In genomic region chr1:235131961-235132360, GRCh38 we compare ENCODE assay signal across 28 cellular contexts. TPM values are rescaled to one million over a fixed set of nuclear protein-coding genes. Genes with fewer than 3 reads are reported as not detected.
DNase-seq lines count a peak whose midpoint lies in the region; ATAC-seq and TF ChIP-seq lines count a peak whose summit lies in the region.
"Had no signal": no experiment of that assay in that cellular context is flagged by ENCODE, and none has a peak within 500 bp of the region (broad histone marks: within the 10 kb centered on the region; RNA-seq: fewer than 3 reads in every experiment).

No MANE protein-coding gene starts in this region.

- H3K27me3 Mint-ChIP-seq in activated naive CD8-positive, alpha-beta T cell, result no peaks in the 10 kb centered on the region
- H3K27me3 Mint-ChIP-seq in activated naive CD8-positive, alpha-beta T cell treated with anti-CD3 and anti-CD28 coated beads for 36 hours, result no peaks in the 10 kb centered on the region
- peaks cover 10% of the 10 kb centered on the region for H3K27me3 Mint-ChIP-seq in brain
- H3K27me3 Mint-ChIP-seq: activated naive CD4-positive, alpha-beta T cell treated with anti-CD3 and anti-CD28 coated beads, Interleukin-2, amount 50 U/mL, for 24 hours; dendritic cell treated with granulocyte-macrophage colony-stimulating factor and Interleukin-4, amounts not matched to agents 40 ng/mL and 50 ng/mL, for 4 days had no signal

- DNase-seq in activated naive CD8-positive, alpha-beta T cell treated with anti-CD3 and anti-CD28 coated beads for 36 hours, result no peak
- peak; percentile 33 for DNase-seq in NB4 (ENCODE audit: low read depth)
- no peak for DNase-seq in trophoblast cell
- no peak for DNase-seq in SIG-M5 (lab: John Stamatoyannopoulos, UW)
- DNase-seq: activated T-cell treated with anti-CD3 and anti-CD28 coated beads, Interleukin-2, amount 50 U/mL, for 1 hour; Calu3; central memory CD4-positive, alpha-beta T cell; hippocampal formation; left colon; mammary epithelial cell; NCI-H1092; NCI-H1694 treated with DMSO at 0.1 percent for 48 hours; NCI-H2171; NCI-H524; Right ventricle myocardium superior; stimulated activated CD4-positive, alpha-beta T cell treated with anti-CD3 and anti-CD28 coated beads, Interleukin-2, amount 100 ng/mL, for 48 hours; upper lobe of left lung; WERI-Rb-1 had no signal

- H2AK5ac ChIP-seq in trophoblast cell (ENCODE audit: low read length), result no peak overlapping the region

- no peak overlapping the region for H3K4me3 Mint-ChIP-seq in activated naive CD8-positive, alpha-beta T cell
- H3K4me3 Mint-ChIP-seq in activated naive CD8-positive, alpha-beta T cell treated with anti-CD3 and anti-CD28 coated beads for 36 hours, result no peak overlapping the region
- H3K4me3 Mint-ChIP-seq in brain, result no peak overlapping the region
- H3K4me3 Mint-ChIP-seq: activated naive CD4-positive, alpha-beta T cell treated with anti-CD3 and anti-CD28 coated beads, Interleukin-2, amount 50 U/mL, for 24 hours; dendritic cell treated with granulocyte-macrophage colony-stimulating factor and Interleukin-4, amounts not matched to agents 40 ng/mL and 50 ng/mL, for 4 days; neural progenitor cell had no signal

- no peaks in the 10 kb centered on the region for H3K9me3 Mint-ChIP-seq in activated naive CD8-positive, alpha-beta T cell (ENCODE audit: low read depth)
- no peaks in the 10 kb centered on the region for H3K9me3 Mint-ChIP-seq in activated naive CD8-positive, alpha-beta T cell treated with anti-CD3 and anti-CD28 coated beads for 36 hours
- peaks cover 0 to 4% (median 0%) of the 10 kb centered on the region in 5 experiments for H3K9me3 Mint-ChIP-seq in brain
- H3K9me3 Mint-ChIP-seq: activated naive CD4-positive, alpha-beta T cell treated with anti-CD3 and anti-CD28 coated beads, Interleukin-2, amount 50 U/mL, for 24 hours; dendritic cell treated with granulocyte-macrophage colony-stimulating factor and Interleukin-4, amounts not matched to agents 40 ng/mL and 50 ng/mL, for 4 days; neural progenitor cell had no signal

- no peak overlapping the region for H3K4me2 ChIP-seq in trophoblast cell (ENCODE audit: low read length)
- H3K4me2 ChIP-seq: BLaER1 treated with 17β-estradiol and CSF1 and Interleukin-3, amounts not matched to agents 10 nM and 100 nM; neural progenitor cell had no signal

- TF ChIP-seq POLR2A in NB4 (IDR thresholded peaks at IDR 0.05; ENCODE audit: extremely low read depth, insufficient read length), result no peak

- H3K79me2 ChIP-seq in trophoblast cell (ENCODE audit: control insufficient read depth, insufficient read depth, low read length, poor library complexity), result peaks cover 12% of the 10 kb centered on the region

- no peak overlapping the region for H2BK120ac ChIP-seq in trophoblast cell (ENCODE audit: insufficient read depth, low read length, poor library complexity)

- no peak overlapping the region for H3K27ac ChIP-seq in trophoblast cell (ENCODE audit: low read depth, low read length)
- H3K27ac ChIP-seq: BLaER1 treated with 17β-estradiol and CSF1 and Interleukin-3, amounts not matched to agents 10 nM and 100 nM; gastroesophageal sphincter; neural progenitor cell; parathyroid adenoma; right atrium auricular region; upper lobe of left lung; WERI-Rb-1 had no signal

- H3K9ac ChIP-seq in trophoblast cell (ENCODE audit: low read length), result no peak overlapping the region
- H3K9ac ChIP-seq: BLaER1 treated with 17β-estradiol and CSF1 and Interleukin-3, amounts not matched to agents 10 nM and 100 nM; neural progenitor cell; parathyroid adenoma had no signal

- peaks cover 13% of the 10 kb centered on the region for H3K4me1 Mint-ChIP-seq in activated naive CD8-positive, alpha-beta T cell (ENCODE audit: low read depth)
- H3K4me1 Mint-ChIP-seq in activated naive CD8-positive, alpha-beta T cell treated with anti-CD3 and anti-CD28 coated beads for 36 hours, result peaks cover 12% of the 10 kb centered on the region
- peaks cover 19% of the 10 kb centered on the region for H3K4me1 Mint-ChIP-seq in brain

- no peak overlapping the region for H3K4ac ChIP-seq in trophoblast cell (ENCODE audit: low read depth, low read length)

- no peak overlapping the region for H3K18ac ChIP-seq in trophoblast cell (ENCODE audit: low read length)

- H3K4me3 ChIP-seq in NB4 (ENCODE audit: low read depth, low read length) (no peak overlapping the region), trophoblast cell (ENCODE audit: low read depth, low read length) (no peak overlapping the region)
- H3K4me3 ChIP-seq: BLaER1 treated with 17β-estradiol and CSF1 and Interleukin-3, amounts not matched to agents 10 nM and 100 nM; gastroesophageal sphincter; neural progenitor cell; right atrium auricular region; upper lobe of left lung had no signal

- no peak overlapping the region for H4K91ac ChIP-seq in trophoblast cell (ENCODE audit: low read depth, low read length)

- TF ChIP-seq CTCF in NB4 (IDR thresholded peaks at IDR 0.05; ENCODE audit: low read depth, low read length), result no peak
- TF ChIP-seq CTCF in brain (conservative IDR thresholded peaks at IDR 0.05), result no peak

- peak overlapping the region; percentile 43 for H3K27ac Mint-ChIP-seq in activated naive CD8-positive, alpha-beta T cell
- no peak overlapping the region for H3K27ac Mint-ChIP-seq in activated naive CD8-positive, alpha-beta T cell treated with anti-CD3 and anti-CD28 coated beads for 36 hours
- peak overlapping the region in 3 of 5 experiments; percentile 27 to 88 (median 28) for H3K27ac Mint-ChIP-seq in brain
- H3K27ac Mint-ChIP-seq: dendritic cell treated with granulocyte-macrophage colony-stimulating factor and Interleukin-4, amounts not matched to agents 40 ng/mL and 50 ng/mL, for 4 days; neural progenitor cell had no signal

- peaks cover 1% of the 10 kb centered on the region for H3K9me3 ChIP-seq in trophoblast cell (ENCODE audit: insufficient read depth, low read depth, low read length)
- H3K9me3 ChIP-seq: BLaER1 treated with 17β-estradiol and CSF1 and Interleukin-3, amounts not matched to agents 10 nM and 100 nM; gastroesophageal sphincter; right atrium auricular region; upper lobe of left lung had no signal

- H3K23ac ChIP-seq in trophoblast cell (ENCODE audit: low read length), result no peak overlapping the region

- no CpG with 5 or more reads among the region's 6 CpGs for WGBS in trophoblast cell (ENCODE audit: extremely low coverage, insufficient coverage, insufficient read length)

- H3K4me1 ChIP-seq in trophoblast cell (ENCODE audit: control insufficient read depth in 1 of 2, insufficient read depth in 2 of 2, low read length in 2 of 2), result peaks cover 2 to 6% of the 10 kb centered on the region in 2 experiments
- H3K4me1 ChIP-seq: parathyroid adenoma had no signal

- no peaks in the 10 kb centered on the region for H3K27me3 ChIP-seq in trophoblast cell (ENCODE audit: insufficient read depth, low read length)
- H3K27me3 ChIP-seq: BLaER1 treated with 17β-estradiol and CSF1 and Interleukin-3, amounts not matched to agents 10 nM and 100 nM; gastroesophageal sphincter; neural progenitor cell; right atrium auricular region; upper lobe of left lung had no signal

- no peak overlapping the region for H4K8ac ChIP-seq in trophoblast cell (ENCODE audit: low read depth, low read length)

- peaks cover 21 to 36% of the 10 kb centered on the region in 2 experiments for H3K36me3 ChIP-seq in trophoblast cell (ENCODE audit: control insufficient read depth in 1 of 2, insufficient read depth in 2 of 2, low read length in 2 of 2)

- no peak overlapping the region for H3K14ac ChIP-seq in trophoblast cell (ENCODE audit: low read length)

- peaks cover 15% of the 10 kb centered on the region for H3K36me3 Mint-ChIP-seq in activated naive CD8-positive, alpha-beta T cell
- H3K36me3 Mint-ChIP-seq in activated naive CD8-positive, alpha-beta T cell treated with anti-CD3 and anti-CD28 coated beads for 36 hours, result peaks cover 46% of the 10 kb centered on the region
- peaks cover 53% of the 10 kb centered on the region for H3K36me3 Mint-ChIP-seq in brain

- H2BK5ac ChIP-seq in trophoblast cell (ENCODE audit: low read depth, low read length, poor library complexity), result no peak overlapping the region

- H4K12ac ChIP-seq in trophoblast cell (ENCODE audit: low read depth, low read length), result no peak overlapping the region

- H2BK12ac ChIP-seq in trophoblast cell (ENCODE audit: low read length), result no peak overlapping the region

- H2AFZ ChIP-seq in trophoblast cell (ENCODE audit: insufficient read depth, low read length, poor library complexity), result no peak overlapping the region
- H2AFZ ChIP-seq: neural progenitor cell, parathyroid adenoma had no signal

- peaks cover 5% of the 10 kb centered on the region for H3K79me1 ChIP-seq in trophoblast cell (ENCODE audit: low read length)

- no peak for ATAC-seq in HG02981 (IDR thresholded peaks at IDR 0.05; ENCODE audit: unreplicated experiment)
- ATAC-seq: gastroesophageal sphincter, left colon had no signal

RNA-seq across cellular contexts. Expression of gene TOMM20, which starts 3.3 kb away (rescaled TPM):
- 100 to 1,000 TPM; 131 to 150 TPM for total RNA-seq in activated naive CD8-positive, alpha-beta T cell treated with anti-CD3 and anti-CD28 coated beads for 36 hours
- polyA plus RNA-seq in brain (ENCODE audit: insufficient read depth, low read depth, low replicate concordance), result 94.4 TPM
- polyA plus RNA-seq in trophoblast cell (2013), result 92.6 and 96.4 TPM in 2 replicates

RNA-seq across cellular contexts. Expression of gene RBM34, which starts 29.1 kb away (rescaled TPM):
- 100 to 1,000 TPM; 143 to 156 TPM for total RNA-seq in activated naive CD8-positive, alpha-beta T cell treated with anti-CD3 and anti-CD28 coated beads for 36 hours
- polyA plus RNA-seq in brain (ENCODE audit: insufficient read depth, low read depth, low replicate concordance), result 47.3 TPM
- 129 and 130 TPM in 2 replicates for polyA plus RNA-seq in trophoblast cell (2013)
